ENCODE assay signal across 1 cellular context in genomic region chr19:45506991-45507863, GRCh38.
A peak's percentile ranks its signal among the peaks of the same experiment; 100 is the strongest.
TF ChIP-seq lines count a peak whose summit lies in the region.

Gene VASP (plus strand): TSS chr19:45507479. CDS start chr19:45507772, 293 bp downstream.

TF ChIP-seq in HepG2, 621 proteins besides CTCF, POLR2A, EP300 and RAD21 (continued from another document and continues in another):
- TF ChIP-seq ZFP36L1 (CRISPR knock-in tag; IDR thresholded peaks at IDR 0.05) (no peak), HMGXB4 (CRISPR knock-in tag; IDR thresholded peaks at IDR 0.05; ENCODE audit: borderline replicate concordance in 1 of 2, low read depth in 1 of 2) (peak; percentile 76 to 84; a peak in 3 of 4 replicates), HOXA9 (CRISPR knock-in tag; IDR thresholded peaks at IDR 0.05; ENCODE audit: borderline replicate concordance) (0 out of 2 replicates have a peak, but pooled peaks have one; percentile 32), HDAC1 (CRISPR knock-in tag; IDR thresholded peaks at IDR 0.05) (peak; percentile 38; the same call in 1 of the 2 replicates), RBM39 (IDR thresholded peaks at IDR 0.05; ENCODE audit: low read depth, low read length, poor library complexity, severe bottlenecking) (peak; percentile 44), MAZ (IDR thresholded peaks at IDR 0.05; ENCODE audit: borderline replicate concordance, low read depth, low read length) (peak; percentile 60; the same call in 1 of the 2 replicates), MAZ (CRISPR knock-in tag; IDR thresholded peaks at IDR 0.05; ENCODE audit: low read depth) (no peak), ISL2 (CRISPR knock-in tag; IDR thresholded peaks at IDR 0.05) (0 out of 2 replicates have a peak, but pooled peaks have one; percentile 60), ZFY (CRISPR knock-in tag; IDR thresholded peaks at IDR 0.05) (peak; percentile 56; the same call in 1 of the 2 replicates), RXRA (CRISPR knock-in tag; IDR thresholded peaks at IDR 0.05) (peak; percentile 55; the same call in 1 of the 2 replicates), AGO1 (IDR thresholded peaks at IDR 0.05; ENCODE audit: low read depth, low read length, poor library complexity, severe bottlenecking) (peak; percentile 58), MYC (CRISPR knock-in tag; IDR thresholded peaks at IDR 0.05; ENCODE audit: borderline replicate concordance) (peak; percentile 61; the same call in 1 of the 2 replicates), ZBTB43 (CRISPR knock-in tag; conservative IDR thresholded peaks at IDR 0.05) (0 out of 2 replicates have a peak, but pooled peaks have one; percentile 40), SOX13 (IDR thresholded peaks at IDR 0.05) (no peak), SOX13 (CRISPR knock-in tag; conservative IDR thresholded peaks at IDR 0.05 in 1 of 2, IDR thresholded peaks at IDR 0.05 in 1 of 2) (peak in 1 of 2 experiments; percentile 31; a peak in 1 of 4 replicates), ARNT (IDR thresholded peaks at IDR 0.05) (no peak), GATA4 (IDR thresholded peaks at IDR 0.05; ENCODE audit: borderline replicate concordance, low read depth) (peak; percentile 75; the same call in 1 of the 2 replicates), ZNF143 (CRISPR knock-in tag; IDR thresholded peaks at IDR 0.05) (peak; percentile 93), PRMT3 (CRISPR knock-in tag; IDR thresholded peaks at IDR 0.05; ENCODE audit: borderline replicate concordance, low read depth) (no peak), JUN (CRISPR knock-in tag; IDR thresholded peaks at IDR 0.05) (no peak), SUZ12 (IDR thresholded peaks at IDR 0.05; ENCODE audit: low read depth, low read length) (peak; percentile 57), THAP11 (CRISPR knock-in tag; IDR thresholded peaks at IDR 0.05) (peak; percentile 84), ZNF354B (CRISPR knock-in tag; IDR thresholded peaks at IDR 0.05) (no peak), REXO4 (CRISPR knock-in tag; IDR thresholded peaks at IDR 0.05; ENCODE audit: borderline replicate concordance) (no peak), CAMTA2 (CRISPR knock-in tag; IDR thresholded peaks at IDR 0.05; ENCODE audit: borderline replicate concordance) (no peak), MBNL3 (CRISPR knock-in tag; conservative IDR thresholded peaks at IDR 0.05) (no peak), WIZ (CRISPR knock-in tag; IDR thresholded peaks at IDR 0.05) (0 out of 2 replicates have a peak, but pooled peaks have one; percentile 11), KLF12 (CRISPR knock-in tag; IDR thresholded peaks at IDR 0.05; ENCODE audit: borderline replicate concordance) (peak; percentile 83), ZMYM4 (CRISPR knock-in tag; IDR thresholded peaks at IDR 0.05) (0 out of 2 replicates have a peak, but pooled peaks have one; percentile 29), KDM2A (CRISPR knock-in tag; IDR thresholded peaks at IDR 0.05; ENCODE audit: borderline replicate concordance, low read depth) (peak; percentile 86), TEAD3 (CRISPR knock-in tag; optimal IDR thresholded peaks at IDR 0.05; ENCODE audit: borderline replicate concordance) (peak; percentile 83), KAT8 (CRISPR knock-in tag; IDR thresholded peaks at IDR 0.05) (peak; percentile 47; the same call in 1 of the 2 replicates), GLI4 (CRISPR knock-in tag; IDR thresholded peaks at IDR 0.05; ENCODE audit: borderline replicate concordance) (no peak; the same call in 1 of the 2 replicates), ZNF841 (CRISPR knock-in tag; IDR thresholded peaks at IDR 0.05; ENCODE audit: borderline replicate concordance) (0 out of 2 replicates have a peak, but pooled peaks have one; percentile 59), CSRNP1 (CRISPR knock-in tag; IDR thresholded peaks at IDR 0.05) (no peak), FOXP1 (IDR thresholded peaks at IDR 0.05) (no peak), FOXP1 (CRISPR knock-in tag; IDR thresholded peaks at IDR 0.05) (no peak), DNMT3B (CRISPR knock-in tag; conservative IDR thresholded peaks at IDR 0.05) (no peak), ZNF574 (CRISPR knock-in tag; IDR thresholded peaks at IDR 0.05) (peak; percentile 80), MIXL1 (CRISPR knock-in tag; IDR thresholded peaks at IDR 0.05) (no peak; the same call in 1 of the 2 replicates), TOE1 (CRISPR knock-in tag; IDR thresholded peaks at IDR 0.05) (no peak), ZSCAN20 (CRISPR knock-in tag; IDR thresholded peaks at IDR 0.05; ENCODE audit: borderline replicate concordance) (peak; percentile 65; the same call in 1 of the 2 replicates), ZNF180 (CRISPR knock-in tag; IDR thresholded peaks at IDR 0.05; ENCODE audit: borderline replicate concordance, low read depth) (no peak), ZNF430 (CRISPR knock-in tag; IDR thresholded peaks at IDR 0.05) (peak; percentile 65; the same call in 1 of the 2 replicates), ZNF660 (CRISPR knock-in tag; IDR thresholded peaks at IDR 0.05; ENCODE audit: borderline replicate concordance, low read depth) (no peak), NR2C2 (CRISPR knock-in tag; IDR thresholded peaks at IDR 0.05; ENCODE audit: borderline replicate concordance) (peak; percentile 14; the same call in 1 of the 2 replicates), HOXD1 (CRISPR knock-in tag; IDR thresholded peaks at IDR 0.05) (0 out of 2 replicates have a peak, but pooled peaks have one; percentile 18)
- TF ChIP-seq, protein P1, sequence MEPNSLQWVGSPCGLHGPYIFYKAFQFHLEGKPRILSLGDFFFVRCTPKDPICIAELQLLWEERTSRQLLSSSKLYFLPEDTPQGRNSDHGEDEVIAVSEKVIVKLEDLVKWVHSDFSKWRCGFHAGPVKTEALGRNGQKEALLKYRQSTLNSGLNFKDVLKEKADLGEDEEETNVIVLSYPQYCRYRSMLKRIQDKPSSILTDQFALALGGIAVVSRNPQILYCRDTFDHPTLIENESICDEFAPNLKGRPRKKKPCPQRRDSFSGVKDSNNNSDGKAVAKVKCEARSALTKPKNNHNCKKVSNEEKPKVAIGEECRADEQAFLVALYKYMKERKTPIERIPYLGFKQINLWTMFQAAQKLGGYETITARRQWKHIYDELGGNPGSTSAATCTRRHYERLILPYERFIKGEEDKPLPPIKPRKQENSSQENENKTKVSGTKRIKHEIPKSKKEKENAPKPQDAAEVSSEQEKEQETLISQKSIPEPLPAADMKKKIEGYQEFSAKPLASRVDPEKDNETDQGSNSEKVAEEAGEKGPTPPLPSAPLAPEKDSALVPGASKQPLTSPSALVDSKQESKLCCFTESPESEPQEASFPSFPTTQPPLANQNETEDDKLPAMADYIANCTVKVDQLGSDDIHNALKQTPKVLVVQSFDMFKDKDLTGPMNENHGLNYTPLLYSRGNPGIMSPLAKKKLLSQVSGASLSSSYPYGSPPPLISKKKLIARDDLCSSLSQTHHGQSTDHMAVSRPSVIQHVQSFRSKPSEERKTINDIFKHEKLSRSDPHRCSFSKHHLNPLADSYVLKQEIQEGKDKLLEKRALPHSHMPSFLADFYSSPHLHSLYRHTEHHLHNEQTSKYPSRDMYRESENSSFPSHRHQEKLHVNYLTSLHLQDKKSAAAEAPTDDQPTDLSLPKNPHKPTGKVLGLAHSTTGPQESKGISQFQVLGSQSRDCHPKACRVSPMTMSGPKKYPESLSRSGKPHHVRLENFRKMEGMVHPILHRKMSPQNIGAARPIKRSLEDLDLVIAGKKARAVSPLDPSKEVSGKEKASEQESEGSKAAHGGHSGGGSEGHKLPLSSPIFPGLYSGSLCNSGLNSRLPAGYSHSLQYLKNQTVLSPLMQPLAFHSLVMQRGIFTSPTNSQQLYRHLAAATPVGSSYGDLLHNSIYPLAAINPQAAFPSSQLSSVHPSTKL (CRISPR knock-in tag; IDR thresholded peaks at IDR 0.05), result peak; percentile 44; the same call in 1 of the 2 replicates
- TF ChIP-seq, protein P2, sequence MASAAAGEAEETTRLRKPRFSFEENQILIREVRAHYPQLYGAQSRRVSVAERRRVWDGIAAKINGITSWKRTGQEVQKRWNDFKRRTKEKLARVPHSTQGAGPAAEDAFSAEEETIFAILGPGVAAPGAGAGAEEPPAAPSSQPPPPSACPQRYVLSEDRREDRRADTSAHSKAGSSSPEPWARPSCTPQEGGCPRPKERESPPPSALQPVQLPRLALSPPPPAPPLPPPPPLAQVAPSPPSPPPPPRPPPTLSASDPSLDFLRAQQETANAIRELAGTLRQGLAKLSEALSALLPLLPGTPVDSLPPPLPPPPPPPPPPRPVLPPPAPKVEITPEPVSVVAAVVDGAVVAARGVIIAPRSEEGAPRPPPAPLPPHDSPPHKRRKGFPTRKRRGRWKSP (CRISPR knock-in tag; IDR thresholded peaks at IDR 0.05), result peak; percentile 60
- TF ChIP-seq, protein P3, sequence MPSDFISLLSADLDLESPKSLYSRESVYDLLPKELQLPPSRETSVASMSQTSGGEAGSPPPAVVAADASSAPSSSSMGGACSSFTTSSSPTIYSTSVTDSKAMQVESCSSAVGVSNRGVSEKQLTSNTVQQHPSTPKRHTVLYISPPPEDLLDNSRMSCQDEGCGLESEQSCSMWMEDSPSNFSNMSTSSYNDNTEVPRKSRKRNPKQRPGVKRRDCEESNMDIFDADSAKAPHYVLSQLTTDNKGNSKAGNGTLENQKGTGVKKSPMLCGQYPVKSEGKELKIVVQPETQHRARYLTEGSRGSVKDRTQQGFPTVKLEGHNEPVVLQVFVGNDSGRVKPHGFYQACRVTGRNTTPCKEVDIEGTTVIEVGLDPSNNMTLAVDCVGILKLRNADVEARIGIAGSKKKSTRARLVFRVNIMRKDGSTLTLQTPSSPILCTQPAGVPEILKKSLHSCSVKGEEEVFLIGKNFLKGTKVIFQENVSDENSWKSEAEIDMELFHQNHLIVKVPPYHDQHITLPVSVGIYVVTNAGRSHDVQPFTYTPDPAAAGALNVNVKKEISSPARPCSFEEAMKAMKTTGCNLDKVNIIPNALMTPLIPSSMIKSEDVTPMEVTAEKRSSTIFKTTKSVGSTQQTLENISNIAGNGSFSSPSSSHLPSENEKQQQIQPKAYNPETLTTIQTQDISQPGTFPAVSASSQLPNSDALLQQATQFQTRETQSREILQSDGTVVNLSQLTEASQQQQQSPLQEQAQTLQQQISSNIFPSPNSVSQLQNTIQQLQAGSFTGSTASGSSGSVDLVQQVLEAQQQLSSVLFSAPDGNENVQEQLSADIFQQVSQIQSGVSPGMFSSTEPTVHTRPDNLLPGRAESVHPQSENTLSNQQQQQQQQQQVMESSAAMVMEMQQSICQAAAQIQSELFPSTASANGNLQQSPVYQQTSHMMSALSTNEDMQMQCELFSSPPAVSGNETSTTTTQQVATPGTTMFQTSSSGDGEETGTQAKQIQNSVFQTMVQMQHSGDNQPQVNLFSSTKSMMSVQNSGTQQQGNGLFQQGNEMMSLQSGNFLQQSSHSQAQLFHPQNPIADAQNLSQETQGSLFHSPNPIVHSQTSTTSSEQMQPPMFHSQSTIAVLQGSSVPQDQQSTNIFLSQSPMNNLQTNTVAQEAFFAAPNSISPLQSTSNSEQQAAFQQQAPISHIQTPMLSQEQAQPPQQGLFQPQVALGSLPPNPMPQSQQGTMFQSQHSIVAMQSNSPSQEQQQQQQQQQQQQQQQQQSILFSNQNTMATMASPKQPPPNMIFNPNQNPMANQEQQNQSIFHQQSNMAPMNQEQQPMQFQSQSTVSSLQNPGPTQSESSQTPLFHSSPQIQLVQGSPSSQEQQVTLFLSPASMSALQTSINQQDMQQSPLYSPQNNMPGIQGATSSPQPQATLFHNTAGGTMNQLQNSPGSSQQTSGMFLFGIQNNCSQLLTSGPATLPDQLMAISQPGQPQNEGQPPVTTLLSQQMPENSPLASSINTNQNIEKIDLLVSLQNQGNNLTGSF (CRISPR knock-in tag; IDR thresholded peaks at IDR 0.05), result peak; percentile 75
